In genomic region chr5:63131618-63132285, GRCh38 we compare ENCODE assay signal across 19 cellular contexts.
DNase-seq lines count a peak whose midpoint lies in the region; ATAC-seq, FAIRE-seq and TF ChIP-seq lines count a peak whose summit lies in the region.
"Had no signal": no experiment of that assay in that cellular context is flagged by ENCODE, and none has a peak within 500 bp of the region (broad histone marks: within the 10 kb centered on the region; RNA-seq: fewer than 3 reads in every experiment).

No MANE protein-coding gene starts in this region.

- H2AFZ ChIP-seq in GM23338 = peak overlapping the region; percentile 52; the same call in 1 of the 2 replicates
- H2AFZ ChIP-seq: neural progenitor cell had no signal

- no peaks in the 10 kb centered on the region for H3K36me3 ChIP-seq in GM23338 (ENCODE audit: insufficient read depth)
- H3K36me3 ChIP-seq: neural progenitor cell, sigmoid colon had no signal

- no peaks in the 10 kb centered on the region for H3K9me3 Mint-ChIP-seq in GM23338
- H3K9me3 Mint-ChIP-seq: CD4-positive, alpha-beta T cell; neural progenitor cell had no signal

- ATAC-seq in GM23338 = no peak
- no peak for ATAC-seq in GM19395 (IDR thresholded peaks at IDR 0.05; ENCODE audit: unreplicated experiment)
- ATAC-seq in HG02852 (IDR thresholded peaks at IDR 0.05; ENCODE audit: unreplicated experiment) = no peak

- no peaks in the 10 kb centered on the region for H3K79me2 ChIP-seq in GM23338 (replicated peaks; ENCODE audit: insufficient read depth)

- peaks cover 3% of the 10 kb centered on the region for H3K9me2 ChIP-seq in GM23338 (ENCODE audit: insufficient read depth)

- no peak for TF ChIP-seq CTCF in GM23338 (conservative IDR thresholded peaks at IDR 0.05; ENCODE audit: low read depth in 2 of 2)

- H3K4me3 Mint-ChIP-seq in GM23338 = no peak overlapping the region
- H3K4me3 Mint-ChIP-seq: CD4-positive, alpha-beta T cell; neural progenitor cell had no signal

- no peaks in the 10 kb centered on the region for H4K20me1 ChIP-seq in GM23338 (replicated peaks; ENCODE audit: insufficient read depth)

- DNase-seq in GM23338 (ENCODE audit: low spot score) (no peak), RCC 7860 (ENCODE audit: low spot score) (peak; percentile 71), epithelial cell of prostate (ENCODE audit: low read depth, low spot score) (peak; percentile 69), non-pigmented ciliary epithelial cell (ENCODE audit: low read depth) (peak; percentile 50), NCI-H1694 treated with DMSO at 0.1 percent for 48 hours (lab: John Stamatoyannopoulos, UW) (no peak), hepatic stellate cell (ENCODE audit: low spot score) (no peak)
- DNase-seq: activated CD4-positive, alpha-beta T cell treated with anti-CD3 and anti-CD28 coated beads, Interleukin-2, amount 50 U/mL, for 48 hours; CD4-positive, alpha-beta T cell; central memory CD4-positive, alpha-beta T cell; NCI-H1930; NCI-H69; Right ventricle myocardium superior; sigmoid colon; stimulated activated naive CD4-positive, alpha-beta T cell; T-helper 9 cell had no signal

- H3K27ac Mint-ChIP-seq in GM23338 = no peak overlapping the region
- H3K27ac Mint-ChIP-seq: CD4-positive, alpha-beta T cell; neural progenitor cell had no signal

- FAIRE-seq in RCC 7860 (lab: Jason Lieb, UNC) = no peak
- FAIRE-seq: G401.6 had no signal

- H3K4me1 Mint-ChIP-seq in GM23338 = peaks cover 13% of the 10 kb centered on the region

- H3K4me3 ChIP-seq in GM23338 = no peak overlapping the region
- H3K4me3 ChIP-seq: neural progenitor cell, sigmoid colon had no signal

- no peaks in the 10 kb centered on the region for H3K27me3 Mint-ChIP-seq in GM23338 (ENCODE audit: insufficient read depth, low read depth, poor library complexity)
- H3K27me3 Mint-ChIP-seq: CD4-positive, alpha-beta T cell had no signal

- peaks cover 16% of the 10 kb centered on the region; the same call in 1 of the 2 replicates for H3K4me1 ChIP-seq in GM23338 (ENCODE audit: insufficient read depth)
- H3K4me1 ChIP-seq: neural progenitor cell, sigmoid colon had no signal

- H3K27ac ChIP-seq in GM23338 (ENCODE audit: low read depth) = no peak overlapping the region
- peak overlapping the region; percentile 32 for H3K27ac ChIP-seq in epithelial cell of prostate
- H3K27ac ChIP-seq: neural progenitor cell, sigmoid colon had no signal

- no peaks in the 10 kb centered on the region for H3K36me3 Mint-ChIP-seq in GM23338 (ENCODE audit: low read depth)
- H3K36me3 Mint-ChIP-seq: neural progenitor cell had no signal

- no peaks in the 10 kb centered on the region for H3K27me3 ChIP-seq in GM23338 (ENCODE audit: insufficient read depth)
- H3K27me3 ChIP-seq: neural progenitor cell, sigmoid colon had no signal

- no peak overlapping the region for H3K4me2 ChIP-seq in GM23338
- H3K4me2 ChIP-seq: neural progenitor cell had no signal

- H3F3A ChIP-seq in GM23338 (replicated peaks; ENCODE audit: low read depth) = no peaks in the 10 kb centered on the region

TF ChIP-seq in GM23338, 12 proteins besides CTCF, POLR2A, EP300 and RAD21:
- TF ChIP-seq STAT1 (IDR thresholded peaks at IDR 0.05; ENCODE audit: unreplicated experiment) = no peak
- TF ChIP-seq ETS1 (IDR thresholded peaks at IDR 0.05) = no peak
- TF ChIP-seq NANOG (IDR thresholded peaks at IDR 0.05; ENCODE audit: borderline replicate concordance) = no peak
- TF ChIP-seq POLR2AphosphoS5 (IDR thresholded peaks at IDR 0.05; ENCODE audit: low read depth) = no peak
TF ChIP-seq in GM23338: peak in this region for 0.

Comparison
In these comparisons a context has a peak if more than half of its experiments do, and no peak if none do; other contexts are left out.
1. DNase-seq: peak in RCC 7860 (single experiment), epithelial cell of prostate (single experiment) and non-pigmented ciliary epithelial cell (single experiment); none in GM23338 (single experiment), NCI-H1694 treated with DMSO at 0.1 percent for 48 hours (single experiment) and hepatic stellate cell (single experiment).